28 cellular contexts compared by ENCODE assay signal in the genomic region with DNA sequence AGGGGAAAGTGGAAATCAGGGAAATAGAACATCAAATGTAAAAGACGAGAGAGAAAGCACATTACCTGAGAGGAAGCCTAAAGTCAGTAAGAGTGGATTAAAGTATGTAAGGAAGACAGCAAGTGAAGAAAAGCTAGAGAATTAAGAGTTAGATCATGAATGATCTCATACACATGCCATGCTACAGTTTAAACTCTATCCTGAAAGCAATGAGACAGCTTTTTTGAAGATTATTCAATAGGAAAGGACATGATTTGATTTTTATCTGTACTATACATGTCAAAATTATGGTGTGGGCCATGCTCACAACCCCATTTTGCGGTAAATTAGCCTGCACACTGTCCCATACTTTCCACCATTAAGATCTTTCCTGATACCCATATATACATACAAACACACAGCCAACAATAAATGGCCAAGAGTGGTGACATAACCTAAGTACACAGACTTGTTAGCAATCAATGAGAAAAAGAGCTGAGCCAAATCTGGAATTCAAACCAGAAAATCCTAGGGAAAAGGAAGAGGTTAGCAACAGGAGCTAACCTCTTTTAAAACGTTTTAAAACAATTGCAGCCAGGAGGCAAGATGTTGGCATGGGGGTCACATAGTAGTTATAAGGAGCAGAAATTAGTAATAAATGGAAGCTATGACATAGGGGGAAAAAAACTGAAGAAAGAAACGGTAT. TPM values are rescaled to one million over a fixed set of nuclear protein-coding genes. Genes with fewer than 3 reads are reported as not detected.
DNase-seq lines count a peak whose midpoint lies in the region; ATAC-seq, FAIRE-seq and TF ChIP-seq lines count a peak whose summit lies in the region.
"Had no signal": no experiment of that assay in that cellular context is flagged by ENCODE, and none has a peak within 500 bp of the region (broad histone marks: within the 10 kb centered on the region; RNA-seq: fewer than 3 reads in every experiment).

No MANE protein-coding gene starts in this region.

- H3K27me3 ChIP-seq in HepG2 (ENCODE audit: control insufficient read depth in 1 of 2, insufficient read depth in 2 of 2, low read length in 2 of 2) (no peaks in the 10 kb centered on the region), right lobe of liver (no peaks in the 10 kb centered on the region), adipocyte (replicated peaks; ENCODE audit: control insufficient read depth, insufficient read depth, low read length) (no peaks in the 10 kb centered on the region), tibial nerve (no peaks in the 10 kb centered on the region)
- H3K27me3 ChIP-seq: BE2C, colonic mucosa, Peyer's patch, SJSA1 had no signal

- intact Hi-C loops in HepG2 (cut with micrococcal nuclease; ENCODE audit: unreplicated experiment), result no loop called here
- intact Hi-C loops in right lobe of liver (cut with DNase I), result no loop called here

- H3K4me1 ChIP-seq in HepG2 (ENCODE audit: insufficient read depth, low read length) (peaks cover 23% of the 10 kb centered on the region), right lobe of liver (peaks cover 0 to 9% (median 3%) of the 10 kb centered on the region in 4 donors), adipocyte (ENCODE audit: control insufficient read depth, insufficient read depth, low read length) (peaks cover 23% of the 10 kb centered on the region), tibial nerve (peaks cover 0 to 58% (median 15%) of the 10 kb centered on the region in 4 donors)
- H3K4me1 ChIP-seq: BE2C, colonic mucosa had no signal

- H3K79me2 ChIP-seq in HepG2 (ENCODE audit: insufficient read depth, low read length), result peaks cover 13% of the 10 kb centered on the region

- CTCF ChIA-PET in HepG2 (lab: Yijun Ruan, JAX; ENCODE audit: low intra/inter-chr PET ratio, low total read pairs), result no interaction called here

- H3K27ac ChIP-seq in HepG2 (ENCODE audit: extremely low read length, insufficient read depth, low read length), result no peak overlapping the region
- no peak overlapping the region for H3K27ac ChIP-seq in right lobe of liver
- peak overlapping the region in 1 of 4 donors; percentile 17 for H3K27ac ChIP-seq in tibial nerve
- H3K27ac ChIP-seq: colonic mucosa, Peyer's patch, SJSA1, skin epidermis had no signal

- H3K9me3 ChIP-seq in HepG2 (ENCODE audit: low read length) (no peaks in the 10 kb centered on the region), right lobe of liver (no peaks in the 10 kb centered on the region), adipocyte (ENCODE audit: control insufficient read depth, low read length) (no peaks in the 10 kb centered on the region), tibial nerve (no peaks in the 10 kb centered on the region)
- H3K9me3 ChIP-seq: BE2C, colonic mucosa, Peyer's patch, prostate gland, SJSA1 had no signal

- FAIRE-seq in HepG2 (lab: Jason Lieb, UNC) (no peak), frontal cortex (lab: Jason Lieb, UNC) (no peak)
- FAIRE-seq: bronchial epithelial cell had no signal

- H2AFZ ChIP-seq in HepG2 (ENCODE audit: low read length), result no peak overlapping the region

- no peak for TF ChIP-seq RAD21 in HepG2 (CRISPR knock-in tag; IDR thresholded peaks at IDR 0.05)

- no peak for TF ChIP-seq POLR2A in HepG2 (IDR thresholded peaks at IDR 0.05; ENCODE audit: insufficient read depth in 1 of 2, low read depth in 2 of 2, low read length in 2 of 2)
- no peak for TF ChIP-seq POLR2A in right lobe of liver (IDR thresholded peaks at IDR 0.05)
- TF ChIP-seq POLR2A in tibial nerve (IDR thresholded peaks at IDR 0.05), result no peak

- in situ Hi-C loops in HepG2 (cut with HindIII; ENCODE audit: extremely low pct_ligation_motif_present, low pct_unique_long_range_greater_than_20kb), result no loop called here

- WGBS in HepG2 (ENCODE audit: low lambda C conversion rate), result 80% methylated on average over 4 of the region's 4 CpGs
- WGBS in right lobe of liver (ENCODE audit: insufficient coverage, low coverage, low lambda C conversion rate, missing lambda C conversion rate), result 74% methylated on average over 4 of the region's 4 CpGs
- WGBS in tibial nerve, 2 donors, result 64 to 68% methylated on average over 4 of the region's 4 CpGs

- H3K4me3 ChIP-seq in HepG2 (replicated peaks in 1 of 3; ENCODE audit: insufficient read depth in 1 of 3, low read depth in 2 of 3, low read length in 3 of 3), result no peak overlapping the region
- H3K4me3 ChIP-seq in right lobe of liver, result no peak overlapping the region
- no peak overlapping the region for H3K4me3 ChIP-seq in adipocyte (ENCODE audit: low read length)
- H3K4me3 ChIP-seq in tibial nerve, result no peak overlapping the region
- H3K4me3 ChIP-seq: colonic mucosa, Peyer's patch, prostate gland, SJSA1, skin epidermis had no signal

- no peak for DNase-seq in HepG2 (ENCODE audit: low spot score)
- DNase-seq in right lobe of liver, result no peak
- peak; percentile 14 for DNase-seq in adipocyte (ENCODE audit: low read depth)
- DNase-seq in mesothelial cell of epicardium (ENCODE audit: low spot score in 2 of 2, unreplicated experiment in 2 of 2), result no peak
- DNase-seq in tibial nerve (ENCODE audit: low spot score in 2 of 2), result no peak
- no peak for DNase-seq in frontal cortex (ENCODE audit: low spot score in 2 of 2)
- no peak for DNase-seq in stimulated activated CD4-positive, alpha-beta T cell treated with anti-CD3 and anti-CD28 coated beads, Interleukin-15, amount 100 ng/mL, for 24 hours
- no peak for DNase-seq in activated naive CD4-positive, alpha-beta T cell treated with anti-CD3 and anti-CD28 coated beads, Interleukin-2, amount 50 U/mL, for 16 hours
- DNase-seq: activated CD4-positive, alpha-beta T cell treated with anti-CD3 and anti-CD28 coated beads for 1 hour; activated CD8-positive, alpha-beta memory T cell treated with anti-CD3 and anti-CD28 coated beads for 24 hours; activated gamma-delta T cell treated with Interleukin-2 at 50 U/mL for 16 hours; activated T-cell treated with anti-CD3 and anti-CD28 coated beads, Interleukin-2, amount 50 U/mL, for 1 hour; BE2C; colonic mucosa; DND-41; islet precursor cell; KBM-7; NCI-H1436 treated with DMSO at 0.1 percent for 48 hours; NCI-H2107; NCI-H510A; Peyer's patch; stimulated activated CD4-positive, alpha-beta T cell treated with anti-CD3 and anti-CD28 coated beads, Interleukin-1b, Interleukin-23, amount 100 ng/mL, for 48 hours; T-helper 1 cell had no signal

- H3K36me3 Mint-ChIP-seq in mesothelial cell of epicardium, result peaks cover 1% of the 10 kb centered on the region

- no peak overlapping the region for H3K4me2 ChIP-seq in HepG2 (ENCODE audit: low read depth, low read length)

- H3K27ac Mint-ChIP-seq in mesothelial cell of epicardium, result peak overlapping the region; percentile 90

- no peaks in the 10 kb centered on the region for H3K36me3 ChIP-seq in HepG2 (replicated peaks in 1 of 2; ENCODE audit: control insufficient read depth in 1 of 2, insufficient read depth in 2 of 2, low read length in 2 of 2)
- no peaks in the 10 kb centered on the region for H3K36me3 ChIP-seq in right lobe of liver
- H3K36me3 ChIP-seq in adipocyte (ENCODE audit: control insufficient read depth, insufficient read depth, low read length, severe bottlenecking), result no peaks in the 10 kb centered on the region
- no peaks in the 10 kb centered on the region for H3K36me3 ChIP-seq in tibial nerve
- H3K36me3 ChIP-seq: BE2C, colonic mucosa, Peyer's patch, prostate gland had no signal

- H3K4me3 Mint-ChIP-seq in mesothelial cell of epicardium, result no peak overlapping the region

- no peaks in the 10 kb centered on the region for H3K27me3 Mint-ChIP-seq in mesothelial cell of epicardium (ENCODE audit: low read depth)

- TF ChIP-seq CTCF in HepG2 (CRISPR knock-in tag; IDR thresholded peaks at IDR 0.05), result no peak
- no peak for TF ChIP-seq CTCF in right lobe of liver (IDR thresholded peaks at IDR 0.05)
- no peak for TF ChIP-seq CTCF in mesothelial cell of epicardium (IDR thresholded peaks at IDR 0.05; ENCODE audit: unreplicated experiment)
- no peak for TF ChIP-seq CTCF in tibial nerve (IDR thresholded peaks at IDR 0.05)

- H3K9ac ChIP-seq in HepG2 (ENCODE audit: insufficient read depth, low read depth, low read length) (no peak overlapping the region), adipocyte (ENCODE audit: low read length) (no peak overlapping the region)

- no TSS peak for BruUV-seq in HepG2 (replicated peaks; lab: Mats Ljungman, UMichigan)

- POLR2A ChIA-PET in HepG2 (lab: Yijun Ruan, JAX), result no interaction called here

- ATAC-seq in HepG2 (no peak), right lobe of liver (no peak)
- ATAC-seq: esophagus mucosa had no signal

- H3K9me3 Mint-ChIP-seq in mesothelial cell of epicardium, result no peaks in the 10 kb centered on the region

- no peak for TF ChIP-seq EP300 in HepG2 (IDR thresholded peaks at IDR 0.05; ENCODE audit: low read depth in 2 of 2, low read length in 2 of 2)
- TF ChIP-seq EP300 in HepG2 (CRISPR knock-in tag; IDR thresholded peaks at IDR 0.05; ENCODE audit: borderline replicate concordance), result no peak
- TF ChIP-seq EP300 in tibial nerve (IDR thresholded peaks at IDR 0.05), result no peak

- H4K20me1 ChIP-seq in HepG2 (ENCODE audit: insufficient read depth, low read length), result peaks cover 8% of the 10 kb centered on the region; the same call in 1 of the 2 replicates

- H3K4me1 Mint-ChIP-seq in mesothelial cell of epicardium, result peaks cover 48% of the 10 kb centered on the region

RNA-seq across cellular contexts. Expression of gene MYO9A, which starts 4.5 kb away (rescaled TPM):
- total RNA-seq in HepG2 (2016; rRNA removed; fragmentation: Illumina TruSeq; extraction: Trizol), result 12.9 and 15.3 TPM in 2 replicates
- 23.4 and 25.1 TPM in 2 replicates for total RNA-seq in HepG2 (2016; cell fraction: cytosol; rRNA removed; fragmentation: Illumina TruSeq; extraction: Trizol; ENCODE audit: low read depth)
- total RNA-seq in HepG2 (2016; cell fraction: insoluble cytoplasmic fraction; rRNA removed; fragmentation: Illumina TruSeq; extraction: Trizol), result 12.3 and 13.5 TPM in 2 replicates
- 13.0 and 19.2 TPM in 2 replicates for total RNA-seq in HepG2 (2016; cell fraction: membrane; rRNA removed; fragmentation: Illumina TruSeq; extraction: Trizol)
- total RNA-seq in HepG2 (2016; cell fraction: nucleus; rRNA removed; fragmentation: Illumina TruSeq; extraction: Trizol), result 22.0 and 25.2 TPM in 2 replicates
- polyA plus RNA-seq in HepG2 (2011; rRNA removed), result 4.8 and 5.8 TPM in 2 replicates
- polyA plus RNA-seq in HepG2 (2011; cell fraction: cytosol; rRNA removed), result 2.2 and 3.1 TPM in 2 replicates
- polyA plus RNA-seq in HepG2 (2011; cell fraction: nucleus; rRNA removed), result 9.4 and 11.5 TPM in 2 replicates
- 4.1 and 4.7 TPM in 2 replicates for polyA plus RNA-seq in HepG2 (2012)
- 0.09 and 0.14 TPM in 2 replicates for polyA plus RNA-seq in HepG2 (2016; cell fraction: cytosol; fragmentation: Illumina TruSeq; extraction: Trizol; ENCODE audit: low read depth)
- polyA plus RNA-seq in HepG2 (2016; cell fraction: insoluble cytoplasmic fraction; fragmentation: Illumina TruSeq; extraction: Trizol; ENCODE audit: low read depth), result 3.3 and 4.5 TPM in 2 replicates
- polyA plus RNA-seq in HepG2 (2016; cell fraction: membrane; fragmentation: Illumina TruSeq; extraction: Trizol; ENCODE audit: low read depth), result 0.35 and 0.40 TPM in 2 replicates
- polyA plus RNA-seq in HepG2 (2016; cell fraction: nucleus; fragmentation: Illumina TruSeq; extraction: Trizol; ENCODE audit: insufficient read depth, low read depth), result 7.8 and 8.8 TPM in 2 replicates
- 31.5 and 58.0 TPM in 2 replicates for polyA minus RNA-seq in HepG2 (2011; rRNA and poly(A)+ RNA removed; ENCODE audit: low replicate concordance)
- polyA minus RNA-seq in HepG2 (2011; cell fraction: cytosol; rRNA and poly(A)+ RNA removed), result 14.8 TPM in 2 replicates
- polyA minus RNA-seq in HepG2 (2011; cell fraction: nucleus; rRNA and poly(A)+ RNA removed), result 75.4 and 78.3 TPM in 2 replicates
- total RNA-seq in right lobe of liver, result 10 to 100 TPM in 2 of 6 experiments, 1 to 10 TPM in 4; 5.6 to 10.4 (median 8.5) TPM
- 70.1 to 86.1 TPM (median 79.5 TPM) in 3 replicates for total RNA-seq in mesothelial cell of epicardium
- total RNA-seq in tibial nerve, result 10 to 100 TPM; 61.2 to 99.9 (median 79.9) TPM
- 121 TPM for total RNA-seq in frontal cortex

RNA-seq across cellular contexts. Expression of gene SENP8, which starts 4.7 kb away (rescaled TPM):
- 2.7 and 4.2 TPM in 2 replicates for total RNA-seq in HepG2 (2016; rRNA removed; fragmentation: Illumina TruSeq; extraction: Trizol)
- 1.7 and 2.0 TPM in 2 replicates for total RNA-seq in HepG2 (2016; cell fraction: cytosol; rRNA removed; fragmentation: Illumina TruSeq; extraction: Trizol; ENCODE audit: low read depth)
- 2.9 and 3.6 TPM in 2 replicates for total RNA-seq in HepG2 (2016; cell fraction: insoluble cytoplasmic fraction; rRNA removed; fragmentation: Illumina TruSeq; extraction: Trizol)
- 3.1 and 4.7 TPM in 2 replicates for total RNA-seq in HepG2 (2016; cell fraction: membrane; rRNA removed; fragmentation: Illumina TruSeq; extraction: Trizol)
- total RNA-seq in HepG2 (2016; cell fraction: nucleus; rRNA removed; fragmentation: Illumina TruSeq; extraction: Trizol), result 1.5 and 1.9 TPM in 2 replicates
- 2.8 and 3.0 TPM in 2 replicates for polyA plus RNA-seq in HepG2 (2011; rRNA removed)
- polyA plus RNA-seq in HepG2 (2011; cell fraction: cytosol; rRNA removed), result 0.67 and 1.2 TPM in 2 replicates
- 0.55 and 0.76 TPM in 2 replicates for polyA plus RNA-seq in HepG2 (2011; cell fraction: nucleus; rRNA removed)
- 1.3 and 1.6 TPM in 2 replicates for polyA plus RNA-seq in HepG2 (2012)
- polyA plus RNA-seq in HepG2 (2016; cell fraction: cytosol; fragmentation: Illumina TruSeq; extraction: Trizol; ENCODE audit: low read depth), result 0.55 and 0.58 TPM in 2 replicates
- 3.7 and 4.8 TPM in 2 replicates for polyA plus RNA-seq in HepG2 (2016; cell fraction: insoluble cytoplasmic fraction; fragmentation: Illumina TruSeq; extraction: Trizol; ENCODE audit: low read depth)
- polyA plus RNA-seq in HepG2 (2016; cell fraction: membrane; fragmentation: Illumina TruSeq; extraction: Trizol; ENCODE audit: low read depth), result 0.64 and 1.0 TPM in 2 replicates
- polyA plus RNA-seq in HepG2 (2016; cell fraction: nucleus; fragmentation: Illumina TruSeq; extraction: Trizol; ENCODE audit: insufficient read depth, low read depth), result 1.7 and 2.0 TPM in 2 replicates
- polyA minus RNA-seq in HepG2 (2011; rRNA and poly(A)+ RNA removed; ENCODE audit: low replicate concordance), result 8.9 and 17.1 TPM in 2 replicates
- polyA minus RNA-seq in HepG2 (2011; cell fraction: cytosol; rRNA and poly(A)+ RNA removed), result 2.3 and 2.9 TPM in 2 replicates
- 0.90 and 1.7 TPM in 2 replicates for polyA minus RNA-seq in HepG2 (2011; cell fraction: nucleus; rRNA and poly(A)+ RNA removed)
- 1 to 10 TPM in 3 of 6 experiments, under 1 TPM in 3; 0.61 to 2.6 (median 1.0) TPM for total RNA-seq in right lobe of liver
- 3.7 to 5.3 TPM (median 4.7 TPM) in 3 replicates for total RNA-seq in mesothelial cell of epicardium
- 1 to 10 TPM; 1.2 to 2.2 (median 1.9) TPM for total RNA-seq in tibial nerve
- total RNA-seq in frontal cortex, result 6.1 TPM
